Comparison of ENCODE assay signal across 22 cellular contexts in the genomic region with DNA sequence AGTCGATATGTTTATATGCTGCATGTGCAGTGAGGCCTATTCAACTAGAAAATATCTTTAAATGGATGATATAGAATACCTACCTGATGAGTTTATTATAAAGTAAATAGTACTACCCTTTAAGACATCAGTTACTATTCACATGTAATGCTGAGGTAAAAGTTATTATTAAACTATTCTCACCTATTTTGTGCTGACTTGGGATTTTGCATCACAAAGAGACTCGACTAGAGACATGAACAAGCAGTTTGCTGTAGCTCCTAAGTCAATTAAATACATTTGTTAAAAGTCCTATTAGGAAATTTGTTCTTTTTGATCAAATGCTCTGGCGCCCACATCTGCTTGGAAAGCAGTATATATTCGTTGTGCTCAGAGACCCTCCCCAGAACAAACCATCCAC.
DNase-seq lines count a peak whose midpoint lies in the region; ATAC-seq, FAIRE-seq and TF ChIP-seq lines count a peak whose summit lies in the region.
"Had no signal": no experiment of that assay in that cellular context is flagged by ENCODE, and none has a peak within 500 bp of the region (broad histone marks: within the 10 kb centered on the region; RNA-seq: fewer than 3 reads in every experiment).

No MANE protein-coding gene starts in this region.

- H3K36me3 Mint-ChIP-seq in brain: no peaks in the 10 kb centered on the region
- H3K36me3 Mint-ChIP-seq in activated CD8-positive, alpha-beta T cell treated with anti-CD3 and anti-CD28 coated beads for 36 hours (ENCODE audit: low read depth): no peaks in the 10 kb centered on the region
- no peaks in the 10 kb centered on the region for H3K36me3 Mint-ChIP-seq in activated CD4-positive, alpha-beta T cell treated with anti-CD3 and anti-CD28 coated beads, Interleukin-2, amount 10 ng/mL, durations not matched to agents 24 days and 14 days (ENCODE audit: low read depth)
- H3K36me3 Mint-ChIP-seq: CD4-positive, CD25-positive, alpha-beta regulatory T cell had no signal

- peak overlapping the region in 1 of 5 experiments; percentile 26 for H3K4me3 Mint-ChIP-seq in brain
- no peak overlapping the region for H3K4me3 Mint-ChIP-seq in activated CD8-positive, alpha-beta T cell treated with anti-CD3 and anti-CD28 coated beads for 36 hours
- H3K4me3 Mint-ChIP-seq in activated CD4-positive, alpha-beta T cell treated with anti-CD3 and anti-CD28 coated beads, Interleukin-2, amount 10 ng/mL, durations not matched to agents 24 days and 14 days: no peak overlapping the region
- H3K4me3 Mint-ChIP-seq: CD4-positive, CD25-positive, alpha-beta regulatory T cell; H9 had no signal

- WGBS in A549 (ENCODE audit: missing lambda C conversion rate): 31% methylated on average over 4 of the region's 4 CpGs

- no peak overlapping the region for H3K4me2 ChIP-seq in A549
- H3K4me2 ChIP-seq: BLaER1 had no signal

- H3K27ac ChIP-seq in A549: no peak overlapping the region
- H3K27ac ChIP-seq: BLaER1, HL-60, Peyer's patch, SK-N-MC had no signal

- CTCF ChIA-PET in A549 (lab: Yijun Ruan, JAX): no interaction called here
- CTCF ChIA-PET in activated CD8-positive, alpha-beta T cell treated with anti-CD3 and anti-CD28 coated beads for 36 hours (lab: Charles Lee): no interaction called here

- no peak for FAIRE-seq in A549 (lab: Jason Lieb, UNC)
- FAIRE-seq: D721Med had no signal

- intact Hi-C loops in activated CD8-positive, alpha-beta T cell treated with anti-CD3 and anti-CD28 coated beads for 36 hours (cut with micrococcal nuclease): no loop called here
- intact Hi-C loops in activated CD4-positive, alpha-beta T cell treated with anti-CD3 and anti-CD28 coated beads, Interleukin-2, amount 10 ng/mL, durations not matched to agents 24 days and 14 days (cut with micrococcal nuclease): no loop called here

- H3K27ac Mint-ChIP-seq in brain: peak overlapping the region in 3 of 5 experiments; percentile 10 to 49 (median 12)
- no peak overlapping the region for H3K27ac Mint-ChIP-seq in activated CD8-positive, alpha-beta T cell treated with anti-CD3 and anti-CD28 coated beads for 36 hours
- no peak overlapping the region for H3K27ac Mint-ChIP-seq in activated CD4-positive, alpha-beta T cell treated with anti-CD3 and anti-CD28 coated beads, Interleukin-2, amount 10 ng/mL, durations not matched to agents 24 days and 14 days
- H3K27ac Mint-ChIP-seq: CD4-positive, CD25-positive, alpha-beta regulatory T cell; H9 had no signal

- POLR2A ChIA-PET in A549 (lab: Yijun Ruan, JAX): no interaction called here
- POLR2A ChIA-PET in activated CD8-positive, alpha-beta T cell treated with anti-CD3 and anti-CD28 coated beads for 36 hours (lab: Charles Lee): no interaction called here

- TF ChIP-seq CTCF in A549 (IDR thresholded peaks at IDR 0.05) (no peak), brain (conservative IDR thresholded peaks at IDR 0.05) (no peak)
- no peak for TF ChIP-seq CTCF in activated CD8-positive, alpha-beta T cell treated with anti-CD3 and anti-CD28 coated beads for 36 hours (IDR thresholded peaks at IDR 0.05)

- TF ChIP-seq RAD21 in A549 (conservative IDR thresholded peaks at IDR 0.05 in 1 of 2, IDR thresholded peaks at IDR 0.05 in 1 of 2): no peak

- H3K27me3 Mint-ChIP-seq in brain: no peaks in the 10 kb centered on the region
- H3K27me3 Mint-ChIP-seq in activated CD8-positive, alpha-beta T cell treated with anti-CD3 and anti-CD28 coated beads for 36 hours: no peaks in the 10 kb centered on the region
- no peaks in the 10 kb centered on the region for H3K27me3 Mint-ChIP-seq in activated CD4-positive, alpha-beta T cell treated with anti-CD3 and anti-CD28 coated beads, Interleukin-2, amount 10 ng/mL, durations not matched to agents 24 days and 14 days
- H3K27me3 Mint-ChIP-seq: CD4-positive, CD25-positive, alpha-beta regulatory T cell had no signal

- TF ChIP-seq POLR2A in A549 (IDR thresholded peaks at IDR 0.05; ENCODE audit: low read length): no peak

- DNase-seq in A549 (ENCODE audit: low read depth in 1 of 2, low spot score in 1 of 2): no peak
- no peak for DNase-seq in activated CD8-positive, alpha-beta T cell treated with anti-CD3 and anti-CD28 coated beads for 36 hours
- no peak for DNase-seq in activated CD4-positive, alpha-beta T cell treated with anti-CD3 and anti-CD28 coated beads, Interleukin-2, amount 10 ng/mL, durations not matched to agents 24 days and 14 days
- DNase-seq in SHP77 treated with DMSO at 0.1 percent for 48 hours (lab: John Stamatoyannopoulos, UW): no peak
- DNase-seq: CD4-positive, CD25-positive, alpha-beta regulatory T cell; H9; NCI-H1105 treated with DMSO at 0.1 percent for 48 hours; NCI-H146; NCI-H2107; NCI-H446 treated with DMSO at 0.1 percent for 48 hours; OCI-M1; Peyer's patch; SIG-M5; T-helper 2 cell had no signal

- no peaks in the 10 kb centered on the region for H3K4me1 ChIP-seq in A549
- H3K4me1 ChIP-seq: BLaER1, Peyer's patch had no signal

- H3K4me3 ChIP-seq in A549: no peak overlapping the region
- H3K4me3 ChIP-seq: BLaER1, Peyer's patch, SK-N-MC had no signal

- H3K4me1 Mint-ChIP-seq in brain: peaks cover 19% of the 10 kb centered on the region
- H3K4me1 Mint-ChIP-seq in activated CD8-positive, alpha-beta T cell treated with anti-CD3 and anti-CD28 coated beads for 36 hours (ENCODE audit: low read depth): no peaks in the 10 kb centered on the region
- H3K4me1 Mint-ChIP-seq in activated CD4-positive, alpha-beta T cell treated with anti-CD3 and anti-CD28 coated beads, Interleukin-2, amount 10 ng/mL, durations not matched to agents 24 days and 14 days: no peaks in the 10 kb centered on the region
- H3K4me1 Mint-ChIP-seq: CD4-positive, CD25-positive, alpha-beta regulatory T cell had no signal

- TF ChIP-seq EP300 in A549 (IDR thresholded peaks at IDR 0.05): no peak

- no peaks in the 10 kb centered on the region for H3K9me3 ChIP-seq in A549
- H3K9me3 ChIP-seq: BLaER1, Peyer's patch had no signal

- ATAC-seq in A549: no peak
- peak; percentile 6 for ATAC-seq in GM19324 (IDR thresholded peaks at IDR 0.05; ENCODE audit: low FRiP score, unreplicated experiment)
- ATAC-seq in HG03439 (IDR thresholded peaks at IDR 0.05; ENCODE audit: unreplicated experiment): peak; percentile 14
- no peak for ATAC-seq in GM21381 (IDR thresholded peaks at IDR 0.05; ENCODE audit: unreplicated experiment)
- no peak for ATAC-seq in activated CD8-positive, alpha-beta T cell treated with anti-CD3 and anti-CD28 coated beads for 36 hours

- no peaks in the 10 kb centered on the region for H3K9me3 Mint-ChIP-seq in brain
- H3K9me3 Mint-ChIP-seq in activated CD8-positive, alpha-beta T cell treated with anti-CD3 and anti-CD28 coated beads for 36 hours: no peaks in the 10 kb centered on the region
- H3K9me3 Mint-ChIP-seq in activated CD4-positive, alpha-beta T cell treated with anti-CD3 and anti-CD28 coated beads, Interleukin-2, amount 10 ng/mL, durations not matched to agents 24 days and 14 days: no peaks in the 10 kb centered on the region
- H3K9me3 Mint-ChIP-seq: H9 had no signal

TF ChIP-seq in A549, 52 proteins besides CTCF, POLR2A, EP300 and RAD21:
- no peak for TF ChIP-seq EHF (CRISPR knock-in tag; IDR thresholded peaks at IDR 0.05)
- peak; percentile 79 for TF ChIP-seq MAFK (IDR thresholded peaks at IDR 0.05; ENCODE audit: partially characterized antibody)
TF ChIP-seq in A549: peak in this region for 1.

Comparison
In these comparisons a context has a peak if more than half of its experiments do, and no peak if none do; other contexts are left out.
1. ATAC-seq: peak in GM19324 (single experiment) and HG03439 (single experiment); none in A549 (0 of 2), GM21381 (single experiment) and activated CD8-positive, alpha-beta T cell treated with anti-CD3 and anti-CD28 coated beads for 36 hours (single experiment).
2. H3K27ac Mint-ChIP-seq: peak in brain (3 of 5); none in activated CD8-positive, alpha-beta T cell treated with anti-CD3 and anti-CD28 coated beads for 36 hours (single experiment) and activated CD4-positive, alpha-beta T cell treated with anti-CD3 and anti-CD28 coated beads, Interleukin-2, amount 10 ng/mL, durations not matched to agents 24 days and 14 days (single experiment).